ENCODE assay signal across 18 cellular contexts in genomic region chr7:104198673-104199278, GRCh38. TPM values are rescaled to one million over a fixed set of nuclear protein-coding genes. Genes with fewer than 3 reads are reported as not detected.
A peak's percentile ranks its signal among the peaks of the same experiment; 100 is the strongest.
DNase-seq lines count a peak whose midpoint lies in the region; ATAC-seq, FAIRE-seq and TF ChIP-seq lines count a peak whose summit lies in the region.
"Had no signal": no experiment of that assay in that cellular context is flagged by ENCODE, and none has a peak within 500 bp of the region (broad histone marks: within the 10 kb centered on the region; RNA-seq: fewer than 3 reads in every experiment).

No MANE protein-coding gene starts in this region.

- no peak for TF ChIP-seq POLR2A in GM12878 (IDR thresholded peaks at IDR 0.05; ENCODE audit: low read depth, low read length)

- no peak for TF ChIP-seq EP300 in GM12878 (IDR thresholded peaks at IDR 0.05; ENCODE audit: borderline replicate concordance in 1 of 2, control insufficient read depth in 1 of 2, low read depth in 2 of 2, low read length in 2 of 2)

- H2BK15ac ChIP-seq in mesendoderm (replicated peaks; ENCODE audit: low read depth), result no peak overlapping the region

- DNase-seq in GM12878 (ENCODE audit: low read depth, low spot score) (no peak), mesendoderm (peak; percentile 22), NCI-H146 treated with DMSO at 0.1 percent for 48 hours (lab: John Stamatoyannopoulos, UW; ENCODE audit: unreplicated experiment) (no peak)
- DNase-seq: C1 segment of cervical spinal cord; CD4-positive, CD25-positive, alpha-beta regulatory T cell; CD8-positive, alpha-beta memory T cell; COR-L47; DMS153; GM23248; KG1 had no signal

- H3K4ac ChIP-seq in mesendoderm (ENCODE audit: low read depth, low read length), result no peak overlapping the region

- TF ChIP-seq RAD21 in GM12878 (IDR thresholded peaks at IDR 0.05; ENCODE audit: insufficient read depth, low read depth, low read length), result no peak

- H3K79me1 ChIP-seq in mesendoderm (ENCODE audit: low read length), result peaks cover 2% of the 10 kb centered on the region

- H3K4me3 ChIP-seq in BLaER1, result 0 out of 2 replicates have a peak overlapping the region, but pooled peaks have one; percentile 8
- H3K4me3 ChIP-seq in HEK293 (ENCODE audit: low read depth, low read length), result no peak overlapping the region
- no peak overlapping the region for H3K4me3 ChIP-seq in GM12878
- H3K4me3 ChIP-seq in mesendoderm (ENCODE audit: low read length), result no peak overlapping the region
- H3K4me3 ChIP-seq: GM23248, HAP-1 had no signal

- no peak overlapping the region for H3K4me2 ChIP-seq in BLaER1
- no peak overlapping the region for H3K4me2 ChIP-seq in GM12878 (ENCODE audit: control insufficient read depth, insufficient read depth)
- no peak overlapping the region for H3K4me2 ChIP-seq in mesendoderm (ENCODE audit: low read length)

- CTCF ChIA-PET in HEK293 (lab: Yijun Ruan, JAX), result no interaction called here
- CTCF ChIA-PET in GM12878 (lab: Yijun Ruan, JAX), result no interaction called here

- no peak for FAIRE-seq in GM12878 (lab: Jason Lieb, UNC)
- FAIRE-seq: G401.6, GM12892, GM18507, HepG2 had no signal

- H3K27ac ChIP-seq in BLaER1, result no peak overlapping the region
- no peak overlapping the region for H3K27ac ChIP-seq in HEK293 (ENCODE audit: extremely low read depth, low read depth, low read length)
- no peak overlapping the region for H3K27ac ChIP-seq in GM12878 (ENCODE audit: control insufficient read depth, insufficient read depth)
- no peak overlapping the region for H3K27ac ChIP-seq in mesendoderm (ENCODE audit: low read depth, low read length)
- H3K27ac ChIP-seq: GM23248 had no signal

- peaks cover 88% of the 10 kb centered on the region for H3K36me3 ChIP-seq in BLaER1
- H3K36me3 ChIP-seq in HEK293 (ENCODE audit: control insufficient read depth in 2 of 2, insufficient read depth in 1 of 2, low read length in 2 of 2), result peaks cover 27 to 87% of the 10 kb centered on the region in 2 experiments
- peaks cover 11 to 45% of the 10 kb centered on the region in 2 experiments for H3K36me3 ChIP-seq in GM12878 (ENCODE audit: control insufficient read depth in 2 of 2, insufficient read depth in 2 of 2, low read length in 1 of 2)
- H3K36me3 ChIP-seq in mesendoderm (ENCODE audit: control insufficient read depth, insufficient read depth, low read length), result peaks cover 4% of the 10 kb centered on the region

- SMC1A ChIA-PET in GM12878 (lab: Charles Lee; ENCODE audit: uncharacterized antibody, unreplicated experiment), result no interaction called here

- no peak overlapping the region for H3K56ac ChIP-seq in mesendoderm (ENCODE audit: low read length)

- BruUV-seq in GM12878 (replicated peaks; lab: Mats Ljungman, UMichigan), result no TSS peak

- no peak overlapping the region for H3K23ac ChIP-seq in mesendoderm (ENCODE audit: low read length)

- no peak overlapping the region for H3K18ac ChIP-seq in mesendoderm (ENCODE audit: low read length)

- no peak overlapping the region for H2AFZ ChIP-seq in GM12878 (ENCODE audit: control insufficient read depth, low read depth, low read length)
- H2AFZ ChIP-seq: GM23248 had no signal

- over 99% methylated on average over 6 of the region's 6 CpGs for WGBS in GM12878 (ENCODE audit: insufficient coverage, insufficient replicate concordance, low lambda C conversion rate, missing lambda C conversion rate)
- no CpG with 5 or more reads among the region's 6 CpGs for WGBS in mesendoderm (ENCODE audit: extremely low coverage, insufficient coverage, low lambda C conversion rate)

- H4K5ac ChIP-seq in mesendoderm (ENCODE audit: low read length), result no peak overlapping the region

- TF ChIP-seq CTCF in HEK293 (tag by site-specific recombination; IDR thresholded peaks at IDR 0.05), result no peak
- TF ChIP-seq CTCF in GM12878 (IDR thresholded peaks at IDR 0.05 in 2 of 3, conservative IDR thresholded peaks at IDR 0.05 in 1 of 3; ENCODE audit: control insufficient read depth in 2 of 3, extremely low read depth in 1 of 3, insufficient read depth in 1 of 3, low read depth in 3 of 3, low read length in 3 of 3), result no peak

- H2AK5ac ChIP-seq in mesendoderm (ENCODE audit: low read length), result no peak overlapping the region

- in situ Hi-C loops in GM12878 (cut with MboI), result no loop called here

- H3K79me2 ChIP-seq in GM12878 (ENCODE audit: control insufficient read depth, insufficient read depth, low read length), result no peaks in the 10 kb centered on the region; the same call in 1 of the 2 replicates
- H3K79me2 ChIP-seq in mesendoderm (ENCODE audit: control insufficient read depth, insufficient read depth, low read length), result peaks cover 1% of the 10 kb centered on the region

- H3K9ac ChIP-seq in BLaER1 (no peak overlapping the region), GM12878 (ENCODE audit: control insufficient read depth, insufficient read depth, low read length) (no peak overlapping the region), mesendoderm (ENCODE audit: low read length) (no peak overlapping the region)
- H3K9ac ChIP-seq: GM23248 had no signal

- H3K4me1 ChIP-seq in BLaER1 (0 out of 2 replicates have a peak, but pooled peaks cover 5% of the 10 kb centered on the region), HEK293 (ENCODE audit: control insufficient read depth, insufficient read depth, low read length) (no peaks in the 10 kb centered on the region), GM12878 (ENCODE audit: control insufficient read depth, insufficient read depth, low read length) (no peaks in the 10 kb centered on the region), mesendoderm (ENCODE audit: control insufficient read depth, low read depth, low read length) (no peaks in the 10 kb centered on the region)

- H4K20me1 ChIP-seq in BLaER1 (no peaks in the 10 kb centered on the region), GM12878 (ENCODE audit: control insufficient read depth, insufficient read depth) (no peaks in the 10 kb centered on the region)

- ATAC-seq in GM12878 (no peak), HG03159 (IDR thresholded peaks at IDR 0.05; ENCODE audit: unreplicated experiment) (no peak)
- ATAC-seq: HepG2 had no signal

- no peak overlapping the region for H2BK120ac ChIP-seq in mesendoderm (ENCODE audit: low read depth, low read length)

- no peaks in the 10 kb centered on the region for H3K27me3 ChIP-seq in BLaER1
- H3K27me3 ChIP-seq in GM12878 (replicated peaks in 1 of 2; ENCODE audit: control insufficient read depth in 2 of 2, insufficient read depth in 2 of 2, low read length in 1 of 2), result no peaks in the 10 kb centered on the region
- H3K27me3 ChIP-seq in mesendoderm (ENCODE audit: insufficient read depth, low read length, poor library complexity), result no peaks in the 10 kb centered on the region

- H3K9me3 ChIP-seq in BLaER1, result peaks cover 41% of the 10 kb centered on the region
- no peaks in the 10 kb centered on the region for H3K9me3 ChIP-seq in HEK293 (ENCODE audit: control insufficient read depth, insufficient read depth, low read depth, low read length)
- peaks cover 11% of the 10 kb centered on the region; the same call in 2 of the 3 replicates for H3K9me3 ChIP-seq in GM12878 (replicated peaks; ENCODE audit: control insufficient read depth, insufficient read depth, low read length)

- RAD21 ChIA-PET in GM12878 (lab: Charles Lee; ENCODE audit: unreplicated experiment), result no interaction called here

- POLR2A ChIA-PET in HEK293 (lab: Yijun Ruan, JAX), result no interaction called here
- POLR2A ChIA-PET in GM12878 (lab: Charles Lee), result no interaction called here

- H2BK5ac ChIP-seq in mesendoderm (ENCODE audit: low read length), result no peak overlapping the region

- intact Hi-C loops in GM12878 (cut with micrococcal nuclease; ENCODE audit: unreplicated experiment), result no loop called here

- H4K8ac ChIP-seq in mesendoderm (ENCODE audit: low read depth, low read length), result no peak overlapping the region

TF ChIP-seq in HEK293, 187 proteins besides CTCF, POLR2A, EP300 and RAD21:
- peak; percentile 95 for TF ChIP-seq ZNF585B (tag by site-specific recombination; IDR thresholded peaks at IDR 0.05)
- no peak for TF ChIP-seq ZNF169 (tag by site-specific recombination; IDR thresholded peaks at IDR 0.05)
- TF ChIP-seq SCRT2 (tag by site-specific recombination; IDR thresholded peaks at IDR 0.05), result 0 out of 2 replicates have a peak, but pooled peaks have one; percentile 5
TF ChIP-seq in HEK293: peak in this region for 2.

TF ChIP-seq in GM12878, 131 proteins besides CTCF, POLR2A, EP300 and RAD21:
- TF ChIP-seq CBFB (IDR thresholded peaks at IDR 0.05; ENCODE audit: low read depth) (no peak), RCOR1 (conservative IDR thresholded peaks at IDR 0.05; ENCODE audit: low read depth, low read length) (no peak), CBX5 (IDR thresholded peaks at IDR 0.05; ENCODE audit: low read depth) (peak; percentile 48; the same call in 1 of the 2 replicates)

RNA-seq across cellular contexts. Expression of gene ORC5, which starts 9.0 kb away (rescaled TPM):
- 54.7 and 55.9 TPM in 2 replicates for total RNA-seq in GM12878 (2013; cell fraction: nucleolus; rRNA removed)
- total RNA-seq in GM12878 (2014; rRNA removed) (28.4 and 29.8 TPM in 2 replicates), GM12878 (2014; rRNA removed; fragmentation: Illumina TruSeq; extraction: Trizol) (26.0 and 27.5 TPM in 2 replicates), GM12878 (2021) (28.1 TPM in 2 replicates)
- 7.2 TPM for polyA plus RNA-seq in GM12878 (2011; ENCODE audit: low read depth)
- polyA plus RNA-seq in GM12878 (2011; rRNA removed) (14.8 and 17.9 TPM in 2 replicates), GM12878 (2014; fragmentation: Illumina TruSeq; extraction: Trizol) (32.3 and 40.1 TPM in 2 replicates), GM12878 (2014; fragmentation: Nextera tagmentation; extraction: Ambion mirVana) (10 to 100 TPM; 42.2 to 58.6 TPM), GM12878 (2014; rRNA removed) (19.1 and 22.8 TPM in 2 replicates), GM12878 (2016; fragmentation: Nextera tagmentation; extraction: Ambion mirVana) (10 to 100 TPM; 51.4 TPM)
- 10.6 and 10.9 TPM in 2 replicates for polyA plus RNA-seq in GM12878 (2011; cell fraction: cytosol; rRNA removed)
- 9.7 and 18.7 TPM in 2 replicates for polyA plus RNA-seq in GM12878 (2011; cell fraction: nucleus; rRNA removed)
- polyA plus RNA-seq in GM12878 (2012), result 13.9 and 15.7 TPM in 2 replicates
- 12.6 and 16.2 TPM in 2 replicates for polyA minus RNA-seq in GM12878 (2011; rRNA and poly(A)+ RNA removed)
- 6.1 and 6.9 TPM in 2 replicates for polyA minus RNA-seq in GM12878 (2011; cell fraction: cytosol; rRNA and poly(A)+ RNA removed)
- 23.7 and 40.7 TPM in 2 replicates for polyA minus RNA-seq in GM12878 (2011; cell fraction: nucleus; rRNA and poly(A)+ RNA removed)
- 27.1 TPM for polyA plus RNA-seq in mesendoderm (2013, experiment 1 of 2)
- 27.6 TPM for polyA plus RNA-seq in mesendoderm (2013, experiment 2 of 2)
